11 cellular contexts compared by ENCODE assay signal in the genomic region with DNA sequence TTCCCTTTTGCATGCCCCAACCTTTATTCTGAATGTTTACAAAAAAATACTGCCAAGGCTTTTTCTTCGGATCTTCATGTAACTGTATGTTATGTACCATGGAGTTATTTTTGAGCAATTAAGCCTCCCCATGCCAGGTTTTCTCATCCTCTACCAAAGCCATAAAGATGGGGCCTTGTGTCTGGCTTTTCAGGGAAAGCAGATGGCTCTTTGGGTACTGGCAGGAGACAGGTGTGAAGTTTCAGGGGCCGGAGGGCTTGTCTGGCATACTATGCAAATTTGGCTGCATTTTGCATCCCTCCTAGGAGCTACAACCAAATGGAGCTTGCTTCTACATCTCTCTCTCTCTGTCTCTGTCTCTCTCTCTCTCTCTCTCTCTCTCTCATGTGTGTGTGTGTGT.
"Had no signal": no experiment of that assay in that cellular context is flagged by ENCODE, and none has a peak within 500 bp of the region (broad histone marks: within the 10 kb centered on the region; RNA-seq: fewer than 3 reads in every experiment).

No MANE protein-coding gene starts in this region.

- DNase-seq: activated B cell treated with CpG ODN at 0.5 μM for 24 hours; activated CD4-positive, alpha-beta T cell treated with anti-CD3 and anti-CD28 coated beads, Interleukin-2, amount 10 ng/mL, durations not matched to agents 7 days and 5 days; activated naive CD4-positive, alpha-beta T cell treated with anti-CD3 and anti-CD28 coated beads, Interleukin-2, amount 50 U/mL, for 16 hours; activated T-cell treated with anti-CD3 and anti-CD28 coated beads for 4 hours; effector memory CD4-positive, alpha-beta T cell; gastrocnemius medialis; kidney glomerular epithelial cell; thyroid gland had no signal

- H3K9me3 Mint-ChIP-seq: activated B cell treated with CpG ODN at 0.5 μM for 24 hours; activated CD4-positive, alpha-beta T cell treated with anti-CD3 and anti-CD28 coated beads, Interleukin-2, amount 10 ng/mL, durations not matched to agents 7 days and 5 days had no signal

- H3K4me3 Mint-ChIP-seq: activated B cell treated with CpG ODN at 0.5 μM for 24 hours; activated CD4-positive, alpha-beta T cell treated with anti-CD3 and anti-CD28 coated beads, Interleukin-2, amount 10 ng/mL, durations not matched to agents 7 days and 5 days had no signal

- H3K4me1 Mint-ChIP-seq: activated B cell treated with CpG ODN at 0.5 μM for 24 hours; activated CD4-positive, alpha-beta T cell treated with anti-CD3 and anti-CD28 coated beads, Interleukin-2, amount 10 ng/mL, durations not matched to agents 7 days and 5 days had no signal

- H3K4me3 ChIP-seq: gastrocnemius medialis, right atrium auricular region, skin epidermis, thyroid gland had no signal

- H3K27ac Mint-ChIP-seq: activated B cell treated with CpG ODN at 0.5 μM for 24 hours; activated CD4-positive, alpha-beta T cell treated with anti-CD3 and anti-CD28 coated beads, Interleukin-2, amount 10 ng/mL, durations not matched to agents 7 days and 5 days had no signal

- H3K9me3 ChIP-seq: gastrocnemius medialis, right atrium auricular region, thyroid gland had no signal

- H3K36me3 ChIP-seq: gastrocnemius medialis, right atrium auricular region, thyroid gland had no signal

- H3K27ac ChIP-seq: epithelial cell of prostate, gastrocnemius medialis, right atrium auricular region, skin epidermis, thyroid gland had no signal

- H3K27me3 ChIP-seq: gastrocnemius medialis, right atrium auricular region, thyroid gland had no signal
